In genomic region chr20:34108616-34109174, GRCh38 we compare ENCODE assay signal across 12 cellular contexts. TPM values are rescaled to one million over a fixed set of nuclear protein-coding genes. Genes with fewer than 3 reads are reported as not detected.
DNase-seq lines count a peak whose midpoint lies in the region; ATAC-seq and TF ChIP-seq lines count a peak whose summit lies in the region.
"Had no signal": no experiment of that assay in that cellular context is flagged by ENCODE, and none has a peak within 500 bp of the region (broad histone marks: within the 10 kb centered on the region; RNA-seq: fewer than 3 reads in every experiment).

No MANE protein-coding gene starts in this region.

- H3K36me3 Mint-ChIP-seq in CD8-positive, alpha-beta T cell = peaks cover 63% of the 10 kb centered on the region
- H3K36me3 Mint-ChIP-seq in activated naive CD4-positive, alpha-beta T cell treated with anti-CD3 and anti-CD28 coated beads, Interleukin-2, amount 50 U/mL, for 72 hours = peaks cover 43 to 70% of the 10 kb centered on the region in 2 donors
- H3K36me3 Mint-ChIP-seq in naive thymus-derived CD8-positive, alpha-beta T cell = peaks cover 8 to 63% (median 12%) of the 10 kb centered on the region in 3 donors

- no peak for ATAC-seq in CD8-positive, alpha-beta T cell
- ATAC-seq in activated naive CD4-positive, alpha-beta T cell treated with anti-CD3 and anti-CD28 coated beads, Interleukin-2, amount 50 U/mL, for 72 hours = peak; percentile 42 to 55
- ATAC-seq in naive thymus-derived CD8-positive, alpha-beta T cell = no peak
- no peak for ATAC-seq in left ventricle myocardium superior

- H3K27ac Mint-ChIP-seq in CD8-positive, alpha-beta T cell = peak overlapping the region; percentile 56
- peak overlapping the region; percentile 87 to 98 for H3K27ac Mint-ChIP-seq in activated naive CD4-positive, alpha-beta T cell treated with anti-CD3 and anti-CD28 coated beads, Interleukin-2, amount 50 U/mL, for 72 hours
- H3K27ac Mint-ChIP-seq in naive thymus-derived CD8-positive, alpha-beta T cell = peak overlapping the region in 8 of 10 donors; percentile 1 to 82 (median 47)

- H3K27me3 Mint-ChIP-seq in CD8-positive, alpha-beta T cell (ENCODE audit: low read depth) = no peaks in the 10 kb centered on the region
- H3K27me3 Mint-ChIP-seq in naive thymus-derived CD8-positive, alpha-beta T cell = no peaks in the 10 kb centered on the region

- peaks cover 18% of the 10 kb centered on the region for H3K36me3 ChIP-seq in CD8-positive, alpha-beta T cell (ENCODE audit: insufficient read depth, low read length)
- peaks cover 70% of the 10 kb centered on the region for H3K36me3 ChIP-seq in HUES6 (ENCODE audit: control insufficient read depth, insufficient read depth, low read length)

- intact Hi-C loops in CD8-positive, alpha-beta T cell (cut with DNase I, micrococcal nuclease) = no loop called here
- intact Hi-C loops in left ventricle myocardium superior (cut with micrococcal nuclease) = no loop called here

- peaks cover 68% of the 10 kb centered on the region for H3K4me1 Mint-ChIP-seq in CD8-positive, alpha-beta T cell (ENCODE audit: low read depth)
- peaks cover 40 to 81% (median 71%) of the 10 kb centered on the region in 4 donors for H3K4me1 Mint-ChIP-seq in naive thymus-derived CD8-positive, alpha-beta T cell

- CTCF ChIA-PET in CD8-positive, alpha-beta T cell (lab: Charles Lee) = interaction anchor here (1.5 kb wide), 3 partner anchors 9 to 21 kb away, joined by 3 to 6 read pairs (median 5); no protein-coding TSS in a partner anchor

- H3K9me3 Mint-ChIP-seq in CD8-positive, alpha-beta T cell = no peaks in the 10 kb centered on the region
- H3K9me3 Mint-ChIP-seq in activated naive CD4-positive, alpha-beta T cell treated with anti-CD3 and anti-CD28 coated beads, Interleukin-2, amount 50 U/mL, for 72 hours = no peaks in the 10 kb centered on the region
- no peaks in the 10 kb centered on the region for H3K9me3 Mint-ChIP-seq in naive thymus-derived CD8-positive, alpha-beta T cell

- H3K9me3 ChIP-seq in CD8-positive, alpha-beta T cell (ENCODE audit: low read length) = no peaks in the 10 kb centered on the region
- no peaks in the 10 kb centered on the region for H3K9me3 ChIP-seq in HUES6 (ENCODE audit: control insufficient read depth, insufficient read depth, low read depth, low read length)

- no peak overlapping the region for H3K4me3 ChIP-seq in CD8-positive, alpha-beta T cell (ENCODE audit: low read depth, low read length)
- H3K4me3 ChIP-seq in HUES6 (ENCODE audit: low read depth, low read length) = peak overlapping the region; percentile 23; the same call in 1 of the 2 replicates

- H3K9ac ChIP-seq in HUES6 (ENCODE audit: low read length) = no peak overlapping the region

- DNase-seq in CD8-positive, alpha-beta T cell = no peak
- no peak for DNase-seq in activated naive CD4-positive, alpha-beta T cell treated with anti-CD3 and anti-CD28 coated beads, Interleukin-2, amount 50 U/mL, for 72 hours (ENCODE audit: low spot score in 2 of 2)
- no peak for DNase-seq in naive thymus-derived CD8-positive, alpha-beta T cell
- no peak for DNase-seq in left ventricle myocardium superior
- DNase-seq in NCI-H226 = no peak
- DNase-seq in superior temporal gyrus (ENCODE audit: extremely low spot score) = no peak
- DNase-seq in KG1 (lab: John Stamatoyannopoulos, UW) = no peak
- DNase-seq: cortex of kidney, foreskin fibroblast, kidney glomerular epithelial cell, NCI-H2171 had no signal

- H3K27me3 ChIP-seq in CD8-positive, alpha-beta T cell (ENCODE audit: insufficient read depth, low read length) = no peaks in the 10 kb centered on the region
- H3K27me3 ChIP-seq in HUES6 (ENCODE audit: control insufficient read depth, insufficient read depth, low read length) = no peaks in the 10 kb centered on the region

- peak overlapping the region; percentile 45 for H3K4me3 Mint-ChIP-seq in CD8-positive, alpha-beta T cell
- H3K4me3 Mint-ChIP-seq in naive thymus-derived CD8-positive, alpha-beta T cell = peak overlapping the region in 9 of 10 donors; percentile 0 to 74 (median 55)

- H3K27ac ChIP-seq in CD8-positive, alpha-beta T cell (ENCODE audit: low read depth, low read length) = no peak overlapping the region
- H3K27ac ChIP-seq in HUES6 (ENCODE audit: low read depth, low read length) = no peak overlapping the region

- POLR2A ChIA-PET in CD8-positive, alpha-beta T cell (lab: Charles Lee) = no interaction called here
- POLR2A ChIA-PET in naive thymus-derived CD8-positive, alpha-beta T cell (lab: Charles Lee) = interaction anchor here (0.6 to 0.9 kb wide), 4 partner anchors 9 to 565 kb away, joined by 3 read pairs; no protein-coding TSS in a partner anchor

- TF ChIP-seq CTCF in CD8-positive, alpha-beta T cell (IDR thresholded peaks at IDR 0.05) = no peak

- peaks cover 47% of the 10 kb centered on the region for H3K4me1 ChIP-seq in CD8-positive, alpha-beta T cell (ENCODE audit: insufficient read depth, low read length)
- peaks cover 4% of the 10 kb centered on the region; the same call in 1 of the 2 replicates for H3K4me1 ChIP-seq in HUES6 (ENCODE audit: control insufficient read depth, insufficient read depth, low read length)

RNA-seq across cellular contexts. Expression of gene EIF2S2, which starts 3.3 kb away (rescaled TPM):
- 10 to 100 TPM; 19.4 to 19.6 TPM for total RNA-seq in CD8-positive, alpha-beta T cell
- 100 to 1,000 TPM; 116 to 125 TPM for total RNA-seq in activated naive CD4-positive, alpha-beta T cell treated with anti-CD3 and anti-CD28 coated beads, Interleukin-2, amount 50 U/mL, for 72 hours
- total RNA-seq in naive thymus-derived CD8-positive, alpha-beta T cell = 10 to 100 TPM; 61.9 to 66.5 TPM
- polyA plus RNA-seq in naive thymus-derived CD8-positive, alpha-beta T cell = 10 to 100 TPM; 17.5 to 21.6 (median 20.2) TPM
- total RNA-seq in left ventricle myocardium superior = 41.1 TPM

Comparison
In these comparisons a context has a peak if more than half of its experiments do, and no peak if none do; other contexts are left out.
1. ATAC-seq: peak in activated naive CD4-positive, alpha-beta T cell treated with anti-CD3 and anti-CD28 coated beads, Interleukin-2, amount 50 U/mL, for 72 hours (2 of 2); none in CD8-positive, alpha-beta T cell (single experiment), naive thymus-derived CD8-positive, alpha-beta T cell (0 of 2) and left ventricle myocardium superior (single experiment).
2. Peak in every context shown above with its lines, with median percentiles within 50 percentile points of each other: H3K27ac Mint-ChIP-seq.